ENCODE assay signal across 8 cellular contexts in the genomic region with DNA sequence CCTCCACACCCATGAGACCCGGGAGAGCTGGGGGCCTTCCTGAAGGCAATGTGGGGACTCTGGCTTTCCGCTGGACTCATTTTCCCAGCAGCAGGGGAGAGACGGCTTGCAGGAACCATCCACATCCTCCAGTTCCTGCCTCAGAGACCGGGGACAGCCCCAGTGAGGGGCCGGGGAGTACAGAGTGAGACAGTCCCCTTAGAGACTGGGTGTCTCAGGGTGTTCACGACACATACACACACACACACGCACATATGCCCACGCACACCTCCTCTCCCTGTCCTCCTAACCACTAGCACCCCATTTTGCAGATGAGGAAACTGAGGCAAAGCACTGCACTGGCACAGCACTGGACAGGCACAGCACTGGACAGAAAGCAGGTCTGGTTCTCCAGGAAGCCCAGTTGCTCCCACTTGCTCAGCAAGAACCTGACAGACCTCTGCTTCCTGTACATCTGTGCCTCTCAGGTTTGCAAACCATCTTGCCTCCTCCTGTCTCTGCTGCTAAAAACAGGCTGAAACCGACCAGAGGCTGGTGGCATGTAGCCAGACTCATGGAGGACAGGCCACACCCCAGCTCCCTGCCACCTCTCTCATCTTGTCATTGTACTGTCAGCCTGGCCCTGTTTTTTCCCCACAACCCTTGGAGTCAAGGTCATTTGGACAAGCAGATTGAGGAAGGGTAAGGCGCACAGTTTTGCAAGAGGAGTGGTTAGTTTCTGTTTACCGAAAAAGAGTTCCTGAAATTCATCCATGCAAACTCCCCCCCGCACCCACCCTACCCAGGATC. TPM values are rescaled to one million over a fixed set of nuclear protein-coding genes. Genes with fewer than 3 reads are reported as not detected.
A peak's percentile ranks its signal among the peaks of the same experiment; 100 is the strongest.
DNase-seq lines count a peak whose midpoint lies in the region; ATAC-seq and TF ChIP-seq lines count a peak whose summit lies in the region.

No MANE protein-coding gene starts in this region.

- WGBS in ovary, 3 donors = 34 to 48% (median 41%) methylated on average over 12 of the region's 12 CpGs

- H3K27me3 ChIP-seq in Karpas-422 (ENCODE audit: low read length) = no peaks in the 10 kb centered on the region
- H3K27me3 ChIP-seq in effector memory CD4-positive, alpha-beta T cell (replicated peaks; ENCODE audit: control insufficient read depth, insufficient read depth, low read length, poor library complexity, severe bottlenecking) = no peaks in the 10 kb centered on the region
- H3K27me3 ChIP-seq in ovary = no peaks in the 10 kb centered on the region
- no peaks in the 10 kb centered on the region for H3K27me3 ChIP-seq in MG63

- TF ChIP-seq EP300 in ovary (IDR thresholded peaks at IDR 0.05) = no peak

- in situ Hi-C loops in G401 (cut with HindIII; ENCODE audit: low sequenced_read_pairs) = no loop called here

- H2AFZ ChIP-seq in Karpas-422 (ENCODE audit: low read length) = no peak overlapping the region

- H3K4me2 ChIP-seq in Karpas-422 (ENCODE audit: low read depth, low read length, poor library complexity, severe bottlenecking) = peak overlapping the region; percentile 72

- H3K36me3 ChIP-seq in Karpas-422 (ENCODE audit: insufficient read depth, low read length) (no peaks in the 10 kb centered on the region), ovary (no peaks in the 10 kb centered on the region), MG63 (no peaks in the 10 kb centered on the region)
- no peaks in the 10 kb centered on the region for H3K36me3 ChIP-seq in effector memory CD4-positive, alpha-beta T cell (ENCODE audit: control insufficient read depth, insufficient read depth, low read length)

- no peaks in the 10 kb centered on the region for H3K9me2 ChIP-seq in Karpas-422 (replicated peaks; ENCODE audit: insufficient read depth, low read length)

- H3K79me2 ChIP-seq in Karpas-422 (ENCODE audit: low read length) = no peaks in the 10 kb centered on the region

- peak; percentile 55 for ATAC-seq in GM21528 (IDR thresholded peaks at IDR 0.05; ENCODE audit: low FRiP score, unreplicated experiment)

- no peaks in the 10 kb centered on the region for H4K20me1 ChIP-seq in Karpas-422 (ENCODE audit: insufficient read depth, low read depth, low read length)

- no peak for TF ChIP-seq POLR2A in ovary (IDR thresholded peaks at IDR 0.05)

- H3K4me3 ChIP-seq in Karpas-422 (ENCODE audit: low read length) (peak overlapping the region; percentile 57; the same call in 1 of the 2 replicates), ovary (no peak overlapping the region), MG63 (no peak overlapping the region)
- H3K4me3 ChIP-seq in effector memory CD4-positive, alpha-beta T cell (ENCODE audit: insufficient read depth, low read depth, low read length, poor library complexity, severe bottlenecking) = no peak overlapping the region

- H3K27ac ChIP-seq in Karpas-422 (ENCODE audit: low read length) (peak overlapping the region; percentile 97), ovary (peak overlapping the region; percentile 32 to 85)
- H3K27ac ChIP-seq in effector memory CD4-positive, alpha-beta T cell (ENCODE audit: insufficient read depth, low read length, poor library complexity, severe bottlenecking) = peak overlapping the region; percentile 72

- intact Hi-C loops in ovary (cut with DNase I) = loop anchor here in 1 of 4 donors (5.0 kb wide), 1 partner anchor 45 kb away; a partner anchor contains a TSS

- DNase-seq in G401 (ENCODE audit: low spot score) (peak; percentile 15), Karpas-422 (peak; percentile 94), ovary (peak; percentile 78 to 86 (median 82)), MG63 (no peak), SW 1271 (lab: John Stamatoyannopoulos, UW) (no peak)
- DNase-seq in activated CD4-positive, CD25-positive, alpha-beta regulatory T cell treated with anti-CD3 and anti-CD28 coated beads, Interleukin-2, amount 50 U/mL, for 72 hours = peak; percentile 59
- peak; percentile 58 to 69 (median 64) for DNase-seq in effector memory CD4-positive, alpha-beta T cell

- no peak for TF ChIP-seq CTCF in ovary (IDR thresholded peaks at IDR 0.05)

- peaks cover 56% of the 10 kb centered on the region for H3K4me1 ChIP-seq in Karpas-422 (ENCODE audit: low read length)
- peaks cover 80% of the 10 kb centered on the region for H3K4me1 ChIP-seq in effector memory CD4-positive, alpha-beta T cell (ENCODE audit: control insufficient read depth, insufficient read depth, low read length, poor library complexity, severe bottlenecking)
- peaks cover 19% of the 10 kb centered on the region for H3K4me1 ChIP-seq in ovary (ENCODE audit: insufficient read depth)

- H3K9me3 ChIP-seq in Karpas-422 (ENCODE audit: low read length) (no peaks in the 10 kb centered on the region), ovary (no peaks in the 10 kb centered on the region), MG63 (no peaks in the 10 kb centered on the region)
- H3K9me3 ChIP-seq in effector memory CD4-positive, alpha-beta T cell (ENCODE audit: control insufficient read depth, low read length) = no peaks in the 10 kb centered on the region

- H3K9ac ChIP-seq in Karpas-422 (ENCODE audit: low read length) = peak overlapping the region; percentile 69

RNA-seq across cellular contexts. Expression of a gene that starts 8.0 kb away (rescaled TPM):
- total RNA-seq in G401 (2014; rRNA removed; shearing (Covaris generic)) = not detected in 2 replicates
- total RNA-seq in Karpas-422 (2014; rRNA removed; shearing (Covaris generic); ENCODE audit: low replicate concordance) = not detected in 2 replicates
- under 1 TPM; 0.11 to 0.45 (median 0.27) TPM for total RNA-seq in ovary
- under 1 TPM; 0.20 to 0.27 TPM for polyA plus RNA-seq in ovary
- total RNA-seq in MG63 (2014; rRNA removed; shearing (Covaris generic); ENCODE audit: low replicate concordance) = not detected in 2 replicates

RNA-seq across cellular contexts. Expression of a gene that starts 45.7 kb away (rescaled TPM):
- total RNA-seq in G401 (2014; rRNA removed; shearing (Covaris generic)) = 1.2 and 1.5 TPM in 2 replicates
- 0.07 and 1.8 TPM in 2 replicates for total RNA-seq in Karpas-422 (2014; rRNA removed; shearing (Covaris generic); ENCODE audit: low replicate concordance)
- total RNA-seq in ovary = 10 to 100 TPM; 40.7 to 94.1 (median 63.4) TPM
- polyA plus RNA-seq in ovary = 10 to 100 TPM; 19.9 to 51.2 TPM
- total RNA-seq in MG63 (2014; rRNA removed; shearing (Covaris generic); ENCODE audit: low replicate concordance) = 36.0 and 87.8 TPM in 2 replicates

Comparison
In these comparisons a context has a peak if more than half of its experiments do, and no peak if none do; other contexts are left out.
1. DNase-seq: peak in G401 (single experiment), Karpas-422 (single experiment), activated CD4-positive, CD25-positive, alpha-beta regulatory T cell treated with anti-CD3 and anti-CD28 coated beads, Interleukin-2, amount 50 U/mL, for 72 hours (single experiment), effector memory CD4-positive, alpha-beta T cell (3 of 3) and ovary (5 of 5); none in MG63 (single experiment) and SW 1271 (0 of 2).
2. RNA of a gene that starts 45.7 kb away (total RNA-seq): 36.0 to 87.8 TPM in MG63 and 40.7 to 94.1 TPM in ovary; 1.2 to 1.5 TPM in G401 and 0.07 to 1.8 TPM in Karpas-422; every median in the first group is over 10 times any median in the second.
3. Peak in every context shown above with its lines, with median percentiles within 50 percentile points of each other: H3K27ac ChIP-seq.